15 cellular contexts compared by ENCODE assay signal in genomic region chr10:91626936-91627335, GRCh38. TPM values are rescaled to one million over a fixed set of nuclear protein-coding genes. Genes with fewer than 3 reads are reported as not detected.
DNase-seq lines count a peak whose midpoint lies in the region; ATAC-seq and TF ChIP-seq lines count a peak whose summit lies in the region.
"Had no signal": no experiment of that assay in that cellular context is flagged by ENCODE, and none has a peak within 500 bp of the region (broad histone marks: within the 10 kb centered on the region; RNA-seq: fewer than 3 reads in every experiment).

No MANE protein-coding gene starts in this region.

- peaks cover 63 to 76% (median 74%) of the 10 kb centered on the region in 3 donors for H3K36me3 ChIP-seq in tibial artery

- peaks cover 74% of the 10 kb centered on the region for H3K36me3 Mint-ChIP-seq in nephron (ENCODE audit: low read depth)
- H3K36me3 Mint-ChIP-seq in endothelial cell (ENCODE audit: low read depth, unreplicated experiment): no peaks in the 10 kb centered on the region

- H3K4me3 ChIP-seq in tibial artery: peak overlapping the region; percentile 65 to 75

- no peaks in the 10 kb centered on the region for H3K27me3 Mint-ChIP-seq in nephron (ENCODE audit: low read depth)
- no peaks in the 10 kb centered on the region for H3K27me3 Mint-ChIP-seq in endothelial cell (ENCODE audit: unreplicated experiment)

- H3K4me3 Mint-ChIP-seq in nephron (no peak overlapping the region), endothelial cell (ENCODE audit: unreplicated experiment) (no peak overlapping the region)
- H3K4me3 Mint-ChIP-seq: IgD-negative memory B cell had no signal

- H3K27ac ChIP-seq in VCaP (peak overlapping the region; percentile 27), tibial artery (peak overlapping the region; percentile 42 to 78)

- DNase-seq in Right ventricle myocardium superior (no peak), tibial artery (no peak), NCI-H1105 (lab: John Stamatoyannopoulos, UW) (no peak), endothelial cell (ENCODE audit: low spot score) (no peak)
- DNase-seq: AML-193; Caco-2; NCI-H2227 treated with DMSO at 0.1 percent for 48 hours; NCI-H526; NK-92 treated with Interleukin-12 subunit alpha and Interleukin-12 subunit beta, amount 100 ng/mL, for 24 hours; OCI-M1 had no signal

- H3K4me1 ChIP-seq in tibial artery: peaks cover 0 to 26% (median 12%) of the 10 kb centered on the region in 4 donors
- H3K4me1 ChIP-seq: Caco-2 had no signal

- peaks cover 0 to 3% (median 2%) of the 10 kb centered on the region in 3 donors for H3K9me3 ChIP-seq in tibial artery
- H3K9me3 ChIP-seq: Caco-2 had no signal

- intact Hi-C loops in Right ventricle myocardium superior (cut with DNase I) (loop anchor here (10.0 kb wide), 1 partner anchor 242 kb away; no protein-coding TSS in a partner anchor), tibial artery (cut with DNase I; ENCODE audit: low total_unique reads) (loop anchor here (10.0 kb wide), 1 partner anchor 72 kb away; no protein-coding TSS in a partner anchor)

- ATAC-seq in Right ventricle myocardium superior (ENCODE audit: poor library complexity): peak; percentile 7
- no peak for ATAC-seq in GM18870 (IDR thresholded peaks at IDR 0.05; ENCODE audit: unreplicated experiment)
- ATAC-seq: HCT116 had no signal

- H3K27ac Mint-ChIP-seq in nephron (peak overlapping the region in 2 of 3 experiments; percentile 45 to 70), endothelial cell (ENCODE audit: unreplicated experiment) (no peak overlapping the region)
- H3K27ac Mint-ChIP-seq: IgD-negative memory B cell had no signal

- H3K4me1 Mint-ChIP-seq in nephron (peaks cover 48% of the 10 kb centered on the region), endothelial cell (ENCODE audit: unreplicated experiment) (no peaks in the 10 kb centered on the region)
- H3K4me1 Mint-ChIP-seq: IgD-negative memory B cell had no signal

- peaks cover 22% of the 10 kb centered on the region for H3K9me3 Mint-ChIP-seq in nephron
- peaks cover 5% of the 10 kb centered on the region for H3K9me3 Mint-ChIP-seq in endothelial cell (ENCODE audit: unreplicated experiment)

- TF ChIP-seq CTCF in VCaP (conservative IDR thresholded peaks at IDR 0.05) (no peak), nephron (IDR thresholded peaks at IDR 0.05; ENCODE audit: unreplicated experiment in 3 of 3) (no peak), tibial artery (IDR thresholded peaks at IDR 0.05) (no peak), endothelial cell (IDR thresholded peaks at IDR 0.05; ENCODE audit: unreplicated experiment) (no peak)

- H3K27me3 ChIP-seq in tibial artery: no peaks in the 10 kb centered on the region

RNA-seq across cellular contexts. Expression of gene PPP1R3C, which starts 5.9 kb away (rescaled TPM):
- total RNA-seq in Right ventricle myocardium superior (135 TPM), endothelial cell (ENCODE audit: unreplicated experiment) (0.31 TPM)
- total RNA-seq: Caco-2 had no signal

Comparison
In these comparisons a context has a peak if more than half of its experiments do, and no peak if none do; other contexts are left out.
1. RNA of gene PPP1R3C, which starts 5.9 kb away (total RNA-seq): 135 TPM in Right ventricle myocardium superior (single experiment); 0.31 TPM in endothelial cell (single experiment); every median in the first group is over 100 times any median in the second.